ENCODE assay signal across 22 cellular contexts in genomic region chr17:43043306-43043705, GRCh38. TPM values are rescaled to one million over a fixed set of nuclear protein-coding genes. Genes with fewer than 3 reads are reported as not detected.
DNase-seq lines count a peak whose midpoint lies in the region; ATAC-seq, FAIRE-seq and TF ChIP-seq lines count a peak whose summit lies in the region.
"Had no signal": no experiment of that assay in that cellular context is flagged by ENCODE, and none has a peak within 500 bp of the region (broad histone marks: within the 10 kb centered on the region; RNA-seq: fewer than 3 reads in every experiment).

No MANE protein-coding gene starts in this region.

- no peaks in the 10 kb centered on the region for H3K36me3 Mint-ChIP-seq in progenitor cell of endocrine pancreas (ENCODE audit: insufficient read depth)
- H3K36me3 Mint-ChIP-seq: T-cell had no signal

- H3K27me3 Mint-ChIP-seq in progenitor cell of endocrine pancreas = no peaks in the 10 kb centered on the region
- H3K27me3 Mint-ChIP-seq: B cell, T-cell had no signal

- no peak overlapping the region for H3K9ac ChIP-seq in GM23248
- H3K9ac ChIP-seq in MM.1S (ENCODE audit: low read length) = no peak overlapping the region
- H3K9ac ChIP-seq in HepG2 (ENCODE audit: insufficient read depth, low read depth, low read length) = no peak overlapping the region

- TF ChIP-seq POLR2A in HepG2 (IDR thresholded peaks at IDR 0.05; ENCODE audit: insufficient read depth in 1 of 2, low read depth in 2 of 2, low read length in 2 of 2) (no peak), GM12892 (IDR thresholded peaks at IDR 0.05; ENCODE audit: low read depth, low read length) (no peak)

- no peak overlapping the region for H3K27ac ChIP-seq in GM23248
- H3K27ac ChIP-seq in MM.1S (ENCODE audit: low read length) = peak overlapping the region; percentile 45; the same call in 1 of the 2 replicates
- H3K27ac ChIP-seq in HepG2 (ENCODE audit: extremely low read length, insufficient read depth, low read length) = no peak overlapping the region
- H3K27ac ChIP-seq: SJCRH30 had no signal

- POLR2A ChIA-PET in HepG2 (lab: Yijun Ruan, JAX) = interaction anchor here (1.9 kb wide), 1 partner anchor 25 kb away, joined by 7 read pairs; no protein-coding TSS in a partner anchor

- H3K79me2 ChIP-seq in GM23248 (ENCODE audit: insufficient read depth) (no peaks in the 10 kb centered on the region), MM.1S (ENCODE audit: low read length) (no peaks in the 10 kb centered on the region), HepG2 (ENCODE audit: insufficient read depth, low read length) (no peaks in the 10 kb centered on the region)

- H3K4me3 ChIP-seq in GM23248 (no peak overlapping the region), MM.1S (ENCODE audit: low read length) (no peak overlapping the region), HepG2 (replicated peaks in 1 of 3; ENCODE audit: insufficient read depth in 1 of 3, low read depth in 2 of 3, low read length in 3 of 3) (no peak overlapping the region)
- H3K4me3 ChIP-seq: GM12878, SJCRH30 had no signal

- H3K4me1 ChIP-seq in GM23248 (ENCODE audit: insufficient read depth) (0 out of 2 replicates have a peak, but pooled peaks cover 3% of the 10 kb centered on the region), MM.1S (ENCODE audit: low read length) (peaks cover 12% of the 10 kb centered on the region), HepG2 (ENCODE audit: insufficient read depth, low read length) (peaks cover 27% of the 10 kb centered on the region)
- H3K4me1 ChIP-seq: SJCRH30 had no signal

- ATAC-seq in HepG2 (no peak), GM21528 (IDR thresholded peaks at IDR 0.05; ENCODE audit: low FRiP score, unreplicated experiment) (no peak)
- ATAC-seq: GM12878, T-cell had no signal

- intact Hi-C loops in HepG2 (cut with micrococcal nuclease; ENCODE audit: unreplicated experiment) = no loop called here

- TF ChIP-seq EP300 in HepG2 (IDR thresholded peaks at IDR 0.05; ENCODE audit: low read depth in 2 of 2, low read length in 2 of 2) (no peak), HepG2 (CRISPR knock-in tag; IDR thresholded peaks at IDR 0.05; ENCODE audit: borderline replicate concordance) (no peak)

- H3K9me3 ChIP-seq in GM23248 (ENCODE audit: low read depth) (no peaks in the 10 kb centered on the region), MM.1S (replicated peaks; ENCODE audit: insufficient read depth, low read length) (no peaks in the 10 kb centered on the region), HepG2 (ENCODE audit: low read length) (no peaks in the 10 kb centered on the region)
- H3K9me3 ChIP-seq: SJCRH30 had no signal

- H2AFZ ChIP-seq in GM23248 = no peak overlapping the region
- H2AFZ ChIP-seq in MM.1S (ENCODE audit: low read length) = no peak overlapping the region
- no peak overlapping the region for H2AFZ ChIP-seq in HepG2 (ENCODE audit: low read length)

- H3K4me1 Mint-ChIP-seq in progenitor cell of endocrine pancreas (ENCODE audit: low read depth) = peaks cover 14% of the 10 kb centered on the region
- H3K4me1 Mint-ChIP-seq: B cell, CD14-positive monocyte, T-cell had no signal

- no peak overlapping the region for H3K4me2 ChIP-seq in GM23248 (ENCODE audit: unreplicated experiment)
- peak overlapping the region; percentile 12; the same call in 1 of the 2 replicates for H3K4me2 ChIP-seq in MM.1S (ENCODE audit: low read depth, low read length)
- no peak overlapping the region for H3K4me2 ChIP-seq in HepG2 (ENCODE audit: low read depth, low read length)

- no peaks in the 10 kb centered on the region for H4K20me1 ChIP-seq in GM23248 (ENCODE audit: insufficient read depth)
- no peaks in the 10 kb centered on the region for H4K20me1 ChIP-seq in MM.1S (ENCODE audit: insufficient read depth, low read length)
- H4K20me1 ChIP-seq in HepG2 (ENCODE audit: insufficient read depth, low read length) = no peaks in the 10 kb centered on the region

- in situ Hi-C loops in GM23248 (cut with MboI) = loop anchor here (25.0 kb wide), 1 partner anchor 269 kb away; no protein-coding TSS in a partner anchor
- in situ Hi-C loops in HepG2 (cut with HindIII; ENCODE audit: extremely low pct_ligation_motif_present, low pct_unique_long_range_greater_than_20kb) = no loop called here

- no peaks in the 10 kb centered on the region for H3K36me3 ChIP-seq in GM23248 (ENCODE audit: low read depth)
- H3K36me3 ChIP-seq in MM.1S (replicated peaks; ENCODE audit: insufficient read depth, low read length) = no peaks in the 10 kb centered on the region
- peaks cover 0 to 6% of the 10 kb centered on the region in 2 experiments; a peak in 1 of 5 replicates for H3K36me3 ChIP-seq in HepG2 (replicated peaks in 1 of 2; ENCODE audit: control insufficient read depth in 1 of 2, insufficient read depth in 2 of 2, low read length in 2 of 2)

- TF ChIP-seq CTCF in MM.1S (IDR thresholded peaks at IDR 0.05; ENCODE audit: low read length) = no peak
- TF ChIP-seq CTCF in progenitor cell of endocrine pancreas (IDR thresholded peaks at IDR 0.05; ENCODE audit: unreplicated experiment) = no peak
- no peak for TF ChIP-seq CTCF in HepG2 (CRISPR knock-in tag; IDR thresholded peaks at IDR 0.05)

- DNase-seq in GM23248 (peak; percentile 45), MM.1S (no peak), fibroblast of peridontal ligament (ENCODE audit: extremely low read depth) (peak; percentile 16), progenitor cell of endocrine pancreas (ENCODE audit: low spot score, unreplicated experiment) (no peak), HepG2 (ENCODE audit: low spot score) (no peak), GM12892 (ENCODE audit: insufficient read length) (no peak), NOMO-1 treated with dmso at 0.1 percent for 144 hours (lab: John Stamatoyannopoulos, UW; ENCODE audit: unreplicated experiment) (no peak)
- DNase-seq: DMS79, KG1, NCI-H1092 treated with DMSO at 0.1 percent for 48 hours, NCI-H2029 treated with DMSO at 0.1 percent for 48 hours, NCI-H2171, NCI-H345, NCI-H524, NCI-H774, SJCRH30, T-cell had no signal

- CTCF ChIA-PET in HepG2 (lab: Yijun Ruan, JAX; ENCODE audit: low intra/inter-chr PET ratio, low total read pairs) = no interaction called here

- no peaks in the 10 kb centered on the region for H3K9me2 ChIP-seq in GM23248 (ENCODE audit: insufficient read depth)
- H3K9me2 ChIP-seq in MM.1S (replicated peaks; ENCODE audit: insufficient read depth, low read length) = no peaks in the 10 kb centered on the region

- peak overlapping the region; percentile 44 for H3K27ac Mint-ChIP-seq in progenitor cell of endocrine pancreas
- H3K27ac Mint-ChIP-seq: B cell, T-cell had no signal

- no peak overlapping the region for H3K4me3 Mint-ChIP-seq in progenitor cell of endocrine pancreas (ENCODE audit: low read depth)
- H3K4me3 Mint-ChIP-seq: B cell, CD14-positive monocyte, T-cell had no signal

- no peaks in the 10 kb centered on the region for H3K27me3 ChIP-seq in GM23248 (replicated peaks; ENCODE audit: insufficient read depth)
- H3K27me3 ChIP-seq in MM.1S (replicated peaks; ENCODE audit: insufficient read depth, low read length) = no peaks in the 10 kb centered on the region
- no peaks in the 10 kb centered on the region for H3K27me3 ChIP-seq in HepG2 (ENCODE audit: control insufficient read depth in 1 of 2, insufficient read depth in 2 of 2, low read length in 2 of 2)
- H3K27me3 ChIP-seq: SJCRH30 had no signal

- BruUV-seq in HepG2 (replicated peaks; lab: Mats Ljungman, UMichigan) = no TSS peak

- no peaks in the 10 kb centered on the region for H3F3A ChIP-seq in GM23248 (ENCODE audit: insufficient read depth)
- H3F3A ChIP-seq in MM.1S (ENCODE audit: insufficient read depth, low read length) = peaks cover 4% of the 10 kb centered on the region; the same call in 1 of the 2 replicates

- no peaks in the 10 kb centered on the region for H3K9me3 Mint-ChIP-seq in progenitor cell of endocrine pancreas (ENCODE audit: low read depth)
- H3K9me3 Mint-ChIP-seq: CD14-positive monocyte, T-cell had no signal

- TF ChIP-seq RAD21 in HepG2 (CRISPR knock-in tag; IDR thresholded peaks at IDR 0.05) = no peak

- FAIRE-seq in HepG2 (lab: Jason Lieb, UNC) (no peak), GM12892 (lab: Jason Lieb, UNC) (no peak)
- FAIRE-seq: GM12878, RCC 7860 had no signal

RNA-seq across cellular contexts. Expression of gene RND2, which starts 18.3 kb away (rescaled TPM):
- 0.11 TPM in 1 of 2 replicates, not detected in the other for total RNA-seq in GM23248 (2014; rRNA removed; shearing (Covaris generic))
- 0.18 and 0.30 TPM in 2 replicates for polyA plus RNA-seq in GM23248 (2016; fragmentation: Nextera tagmentation; extraction: Ambion mirVana)
- total RNA-seq in progenitor cell of endocrine pancreas = 12.4 and 14.6 TPM in 2 replicates
- 0.11 TPM in 2 replicates for total RNA-seq in HepG2 (2016; rRNA removed; fragmentation: Illumina TruSeq; extraction: Trizol)
- total RNA-seq in HepG2 (2016; cell fraction: cytosol; rRNA removed; fragmentation: Illumina TruSeq; extraction: Trizol; ENCODE audit: low read depth) = 0.09 and 0.20 TPM in 2 replicates
- 0.04 and 0.16 TPM in 2 replicates for total RNA-seq in HepG2 (2016; cell fraction: insoluble cytoplasmic fraction; rRNA removed; fragmentation: Illumina TruSeq; extraction: Trizol)
- total RNA-seq in HepG2 (2016; cell fraction: membrane; rRNA removed; fragmentation: Illumina TruSeq; extraction: Trizol) = 0.14 and 0.19 TPM in 2 replicates
- total RNA-seq in HepG2 (2016; cell fraction: nucleus; rRNA removed; fragmentation: Illumina TruSeq; extraction: Trizol) = not detected in 2 replicates
- 0.04 and 0.05 TPM in 2 replicates for polyA plus RNA-seq in HepG2 (2011; rRNA removed)
- polyA plus RNA-seq in HepG2 (2011; cell fraction: cytosol; rRNA removed) = 0.01 and 0.06 TPM in 2 replicates
- 0.05 and 0.11 TPM in 2 replicates for polyA plus RNA-seq in HepG2 (2011; cell fraction: nucleus; rRNA removed)
- polyA plus RNA-seq in HepG2 (2012) = not detected in 2 replicates
- 0.20 and 0.24 TPM in 2 replicates for polyA plus RNA-seq in HepG2 (2016; cell fraction: cytosol; fragmentation: Illumina TruSeq; extraction: Trizol; ENCODE audit: low read depth)
- 0.10 and 0.17 TPM in 2 replicates for polyA plus RNA-seq in HepG2 (2016; cell fraction: insoluble cytoplasmic fraction; fragmentation: Illumina TruSeq; extraction: Trizol; ENCODE audit: low read depth)
- polyA plus RNA-seq in HepG2 (2016; cell fraction: membrane; fragmentation: Illumina TruSeq; extraction: Trizol; ENCODE audit: low read depth) = 0.16 and 0.21 TPM in 2 replicates
- polyA plus RNA-seq in HepG2 (2016; cell fraction: nucleus; fragmentation: Illumina TruSeq; extraction: Trizol; ENCODE audit: insufficient read depth, low read depth) = 0.11 TPM in 2 replicates
- 0.04 and 0.05 TPM in 2 replicates for polyA minus RNA-seq in HepG2 (2011; rRNA and poly(A)+ RNA removed; ENCODE audit: low replicate concordance)
- not detected in 2 replicates for polyA minus RNA-seq in HepG2 (2011; cell fraction: cytosol; rRNA and poly(A)+ RNA removed)
- not detected in 2 replicates for polyA minus RNA-seq in HepG2 (2011; cell fraction: nucleus; rRNA and poly(A)+ RNA removed)
- polyA plus RNA-seq in GM12892 (2012; ENCODE audit: missing spikeins) = 0.11 TPM
- total RNA-seq: GM12878 had no signal
- polyA plus RNA-seq: CD14-positive monocyte had no signal

RNA-seq across cellular contexts. Expression of gene VAT1, which starts 21.1 kb away (rescaled TPM):
- total RNA-seq in GM23248 (2014; rRNA removed; shearing (Covaris generic)) = 215 and 238 TPM in 2 replicates
- 223 and 243 TPM in 2 replicates for polyA plus RNA-seq in GM23248 (2016; fragmentation: Nextera tagmentation; extraction: Ambion mirVana)
- 201 and 202 TPM in 2 replicates for total RNA-seq in progenitor cell of endocrine pancreas
- 143 TPM in 2 replicates for total RNA-seq in HepG2 (2016; rRNA removed; fragmentation: Illumina TruSeq; extraction: Trizol)
- 24.4 TPM in 2 replicates for total RNA-seq in HepG2 (2016; cell fraction: cytosol; rRNA removed; fragmentation: Illumina TruSeq; extraction: Trizol; ENCODE audit: low read depth)
- 138 and 149 TPM in 2 replicates for total RNA-seq in HepG2 (2016; cell fraction: insoluble cytoplasmic fraction; rRNA removed; fragmentation: Illumina TruSeq; extraction: Trizol)
- total RNA-seq in HepG2 (2016; cell fraction: membrane; rRNA removed; fragmentation: Illumina TruSeq; extraction: Trizol) = 70.2 and 74.6 TPM in 2 replicates
- 56.8 and 74.7 TPM in 2 replicates for total RNA-seq in HepG2 (2016; cell fraction: nucleus; rRNA removed; fragmentation: Illumina TruSeq; extraction: Trizol)
- polyA plus RNA-seq in HepG2 (2011; rRNA removed) = 197 and 205 TPM in 2 replicates
- 221 and 226 TPM in 2 replicates for polyA plus RNA-seq in HepG2 (2011; cell fraction: cytosol; rRNA removed)
- polyA plus RNA-seq in HepG2 (2011; cell fraction: nucleus; rRNA removed) = 88.7 and 112 TPM in 2 replicates
- polyA plus RNA-seq in HepG2 (2012) = 197 and 317 TPM in 2 replicates
- 29.4 and 32.0 TPM in 2 replicates for polyA plus RNA-seq in HepG2 (2016; cell fraction: cytosol; fragmentation: Illumina TruSeq; extraction: Trizol; ENCODE audit: low read depth)
- polyA plus RNA-seq in HepG2 (2016; cell fraction: insoluble cytoplasmic fraction; fragmentation: Illumina TruSeq; extraction: Trizol; ENCODE audit: low read depth) = 166 and 198 TPM in 2 replicates
- 66.7 and 68.9 TPM in 2 replicates for polyA plus RNA-seq in HepG2 (2016; cell fraction: membrane; fragmentation: Illumina TruSeq; extraction: Trizol; ENCODE audit: low read depth)
- polyA plus RNA-seq in HepG2 (2016; cell fraction: nucleus; fragmentation: Illumina TruSeq; extraction: Trizol; ENCODE audit: insufficient read depth, low read depth) = 103 and 122 TPM in 2 replicates
- 175 and 518 TPM in 2 replicates for polyA minus RNA-seq in HepG2 (2011; rRNA and poly(A)+ RNA removed; ENCODE audit: low replicate concordance)
- 239 and 287 TPM in 2 replicates for polyA minus RNA-seq in HepG2 (2011; cell fraction: cytosol; rRNA and poly(A)+ RNA removed)
- polyA minus RNA-seq in HepG2 (2011; cell fraction: nucleus; rRNA and poly(A)+ RNA removed) = 56.7 and 73.2 TPM in 2 replicates
- polyA plus RNA-seq in GM12892 (2012; ENCODE audit: missing spikeins) = 10.7 TPM

RNA-seq across cellular contexts. Expression of gene IFI35, which starts 36.7 kb away (rescaled TPM):
- total RNA-seq in GM23248 (2014; rRNA removed; shearing (Covaris generic)) = 21.8 and 27.7 TPM in 2 replicates
- polyA plus RNA-seq in GM23248 (2016; fragmentation: Nextera tagmentation; extraction: Ambion mirVana) (23.3 and 27.6 TPM in 2 replicates), HepG2 (2011; rRNA removed) (28.9 and 33.5 TPM in 2 replicates)
- total RNA-seq in progenitor cell of endocrine pancreas (1.2 and 1.6 TPM in 2 replicates), HepG2 (2016; rRNA removed; fragmentation: Illumina TruSeq; extraction: Trizol) (38.1 and 40.2 TPM in 2 replicates)
- total RNA-seq in HepG2 (2016; cell fraction: cytosol; rRNA removed; fragmentation: Illumina TruSeq; extraction: Trizol; ENCODE audit: low read depth) = 15.0 and 17.1 TPM in 2 replicates
- total RNA-seq in HepG2 (2016; cell fraction: insoluble cytoplasmic fraction; rRNA removed; fragmentation: Illumina TruSeq; extraction: Trizol) = 40.0 and 42.7 TPM in 2 replicates
- 17.3 and 20.7 TPM in 2 replicates for total RNA-seq in HepG2 (2016; cell fraction: membrane; rRNA removed; fragmentation: Illumina TruSeq; extraction: Trizol)
- 20.1 and 24.5 TPM in 2 replicates for total RNA-seq in HepG2 (2016; cell fraction: nucleus; rRNA removed; fragmentation: Illumina TruSeq; extraction: Trizol)
- 41.0 and 41.7 TPM in 2 replicates for polyA plus RNA-seq in HepG2 (2011; cell fraction: cytosol; rRNA removed)
- polyA plus RNA-seq in HepG2 (2011; cell fraction: nucleus; rRNA removed) = 39.4 and 53.8 TPM in 2 replicates
- polyA plus RNA-seq in HepG2 (2012) = 15.3 and 21.4 TPM in 2 replicates
- polyA plus RNA-seq in HepG2 (2016; cell fraction: cytosol; fragmentation: Illumina TruSeq; extraction: Trizol; ENCODE audit: low read depth) = 8.4 and 11.2 TPM in 2 replicates
- polyA plus RNA-seq in HepG2 (2016; cell fraction: insoluble cytoplasmic fraction; fragmentation: Illumina TruSeq; extraction: Trizol; ENCODE audit: low read depth) = 41.9 and 42.2 TPM in 2 replicates
- polyA plus RNA-seq in HepG2 (2016; cell fraction: membrane; fragmentation: Illumina TruSeq; extraction: Trizol; ENCODE audit: low read depth) = 15.1 and 18.7 TPM in 2 replicates
- polyA plus RNA-seq in HepG2 (2016; cell fraction: nucleus; fragmentation: Illumina TruSeq; extraction: Trizol; ENCODE audit: insufficient read depth, low read depth) = 35.2 and 38.8 TPM in 2 replicates
- 35.6 and 37.0 TPM in 2 replicates for polyA minus RNA-seq in HepG2 (2011; rRNA and poly(A)+ RNA removed; ENCODE audit: low replicate concordance)
- polyA minus RNA-seq in HepG2 (2011; cell fraction: cytosol; rRNA and poly(A)+ RNA removed) = 6.3 and 8.2 TPM in 2 replicates
- polyA minus RNA-seq in HepG2 (2011; cell fraction: nucleus; rRNA and poly(A)+ RNA removed) = 12.6 and 20.0 TPM in 2 replicates
- 64.3 TPM for polyA plus RNA-seq in GM12892 (2012; ENCODE audit: missing spikeins)
- total RNA-seq: SJCRH30 had no signal

RNA-seq across cellular contexts. Expression of gene RPL27, which starts 45.1 kb away (rescaled TPM):
- total RNA-seq in GM23248 (2014; rRNA removed; shearing (Covaris generic)) = 928 and 1,286 TPM in 2 replicates
- polyA plus RNA-seq in GM23248 (2016; fragmentation: Nextera tagmentation; extraction: Ambion mirVana) (1,038 and 1,095 TPM in 2 replicates), HepG2 (2011; rRNA removed) (5,537 and 5,840 TPM in 2 replicates)
- total RNA-seq in progenitor cell of endocrine pancreas (862 and 881 TPM in 2 replicates), HepG2 (2016; rRNA removed; fragmentation: Illumina TruSeq; extraction: Trizol) (1,585 and 1,854 TPM in 2 replicates)
- total RNA-seq in HepG2 (2016; cell fraction: cytosol; rRNA removed; fragmentation: Illumina TruSeq; extraction: Trizol; ENCODE audit: low read depth) = 2,474 and 2,700 TPM in 2 replicates
- 1,612 and 2,027 TPM in 2 replicates for total RNA-seq in HepG2 (2016; cell fraction: insoluble cytoplasmic fraction; rRNA removed; fragmentation: Illumina TruSeq; extraction: Trizol)
- 3,431 and 3,586 TPM in 2 replicates for total RNA-seq in HepG2 (2016; cell fraction: membrane; rRNA removed; fragmentation: Illumina TruSeq; extraction: Trizol)
- 594 and 641 TPM in 2 replicates for total RNA-seq in HepG2 (2016; cell fraction: nucleus; rRNA removed; fragmentation: Illumina TruSeq; extraction: Trizol)
- 5,862 and 7,129 TPM in 2 replicates for polyA plus RNA-seq in HepG2 (2011; cell fraction: cytosol; rRNA removed)
- polyA plus RNA-seq in HepG2 (2011; cell fraction: nucleus; rRNA removed) = 1,636 and 1,825 TPM in 2 replicates
- polyA plus RNA-seq in HepG2 (2012) = 3,706 and 5,933 TPM in 2 replicates
- 4,996 and 5,283 TPM in 2 replicates for polyA plus RNA-seq in HepG2 (2016; cell fraction: cytosol; fragmentation: Illumina TruSeq; extraction: Trizol; ENCODE audit: low read depth)
- polyA plus RNA-seq in HepG2 (2016; cell fraction: insoluble cytoplasmic fraction; fragmentation: Illumina TruSeq; extraction: Trizol; ENCODE audit: low read depth) = 3,163 and 3,539 TPM in 2 replicates
- 5,583 and 6,010 TPM in 2 replicates for polyA plus RNA-seq in HepG2 (2016; cell fraction: membrane; fragmentation: Illumina TruSeq; extraction: Trizol; ENCODE audit: low read depth)
- polyA plus RNA-seq in HepG2 (2016; cell fraction: nucleus; fragmentation: Illumina TruSeq; extraction: Trizol; ENCODE audit: insufficient read depth, low read depth) = 1,621 and 1,722 TPM in 2 replicates
- polyA minus RNA-seq in HepG2 (2011; rRNA and poly(A)+ RNA removed; ENCODE audit: low replicate concordance) = 2,855 and 3,130 TPM in 2 replicates
- polyA minus RNA-seq in HepG2 (2011; cell fraction: cytosol; rRNA and poly(A)+ RNA removed) = 813 and 904 TPM in 2 replicates
- polyA minus RNA-seq in HepG2 (2011; cell fraction: nucleus; rRNA and poly(A)+ RNA removed) = 526 and 829 TPM in 2 replicates
- polyA plus RNA-seq in GM12892 (2012; ENCODE audit: missing spikeins) = 5,459 TPM

Comparison
In these comparisons a context has a peak if more than half of its experiments do, and no peak if none do; other contexts are left out.
1. DNase-seq: peak in GM23248 (single experiment) and fibroblast of peridontal ligament (single experiment); none in MM.1S (single experiment), progenitor cell of endocrine pancreas (single experiment), HepG2 (single experiment), GM12892 (single experiment) and NOMO-1 treated with dmso at 0.1 percent for 144 hours (single experiment).
2. RNA of gene RND2, which starts 18.3 kb away (total RNA-seq): 12.4 to 14.6 TPM in progenitor cell of endocrine pancreas; 0.04 to 0.20 TPM in HepG2 and 0.11 TPM in GM23248; every median in the first group is over 10 times any median in the second.